ENCODE assay signal across 1 cellular context in genomic region chr11:57440744-57441414, GRCh38.
TF ChIP-seq lines count a peak whose summit lies in the region.

No MANE protein-coding gene starts in this region.

TF ChIP-seq in HepG2, 621 proteins besides CTCF, POLR2A, EP300 and RAD21 (continued from another document and continues in another):
- TF ChIP-seq IRF1 (CRISPR knock-in tag; IDR thresholded peaks at IDR 0.05; ENCODE audit: low read depth) (no peak), ZNF816 (CRISPR knock-in tag; IDR thresholded peaks at IDR 0.05; ENCODE audit: borderline replicate concordance) (no peak; the same call in 1 of the 2 replicates), CREM (IDR thresholded peaks at IDR 0.05) (peak; percentile 46; the same call in 1 of the 2 replicates), CREM (CRISPR knock-in tag; IDR thresholded peaks at IDR 0.05) (no peak), ZSCAN12 (CRISPR knock-in tag; IDR thresholded peaks at IDR 0.05) (no peak), ZNF800 (CRISPR knock-in tag; IDR thresholded peaks at IDR 0.05) (no peak), CENPT (CRISPR knock-in tag; IDR thresholded peaks at IDR 0.05; ENCODE audit: low read depth) (no peak), ZNF646 (CRISPR knock-in tag; IDR thresholded peaks at IDR 0.05) (no peak), ZNF468 (CRISPR knock-in tag; IDR thresholded peaks at IDR 0.05) (no peak), ZNF546 (CRISPR knock-in tag; conservative IDR thresholded peaks at IDR 0.05) (no peak), SATB2 (CRISPR knock-in tag; IDR thresholded peaks at IDR 0.05) (no peak), ZNF264 (CRISPR knock-in tag; IDR thresholded peaks at IDR 0.05) (peak; percentile 60; the same call in 1 of the 2 replicates), IKZF4 (CRISPR knock-in tag; IDR thresholded peaks at IDR 0.05; ENCODE audit: borderline replicate concordance, low read depth, not compliant biosample characterization) (no peak), GATA4 (IDR thresholded peaks at IDR 0.05; ENCODE audit: borderline replicate concordance, low read depth) (peak; percentile 17; the same call in 1 of the 2 replicates), HDAC6 (IDR thresholded peaks at IDR 0.05; ENCODE audit: low read depth, low read length) (no peak), SOX13 (IDR thresholded peaks at IDR 0.05) (no peak; the same call in 1 of the 2 replicates), SOX13 (CRISPR knock-in tag; conservative IDR thresholded peaks at IDR 0.05 in 1 of 2, IDR thresholded peaks at IDR 0.05 in 1 of 2) (peak in 1 of 2 experiments; percentile 75; a peak in 2 of 4 replicates), FOXP4 (CRISPR knock-in tag; IDR thresholded peaks at IDR 0.05) (peak; percentile 83), ZMYM3 (CRISPR knock-in tag; IDR thresholded peaks at IDR 0.05) (peak; percentile 42; the same call in 1 of the 2 replicates), ZBTB8A (CRISPR knock-in tag; IDR thresholded peaks at IDR 0.05; ENCODE audit: borderline replicate concordance, low read depth) (no peak), ZNF607 (CRISPR knock-in tag; IDR thresholded peaks at IDR 0.05; ENCODE audit: borderline replicate concordance) (no peak), ZNF776 (CRISPR knock-in tag; IDR thresholded peaks at IDR 0.05) (no peak), FOXJ3 (CRISPR knock-in tag; IDR thresholded peaks at IDR 0.05; ENCODE audit: borderline replicate concordance) (no peak), KDM4B (CRISPR knock-in tag; IDR thresholded peaks at IDR 0.05) (peak; percentile 65; the same call in 1 of the 2 replicates), BRD4 (CRISPR knock-in tag; IDR thresholded peaks at IDR 0.05) (no peak), ZNF232 (CRISPR knock-in tag; IDR thresholded peaks at IDR 0.05; ENCODE audit: borderline replicate concordance) (no peak), MIXL1 (CRISPR knock-in tag; IDR thresholded peaks at IDR 0.05) (peak; percentile 23; the same call in 1 of the 2 replicates), ZNF143 (CRISPR knock-in tag; IDR thresholded peaks at IDR 0.05) (no peak), ZNF629 (CRISPR knock-in tag; conservative IDR thresholded peaks at IDR 0.05) (no peak), TBL1XR1 (IDR thresholded peaks at IDR 0.05; ENCODE audit: borderline replicate concordance, low read length, partially characterized antibody) (no peak), ZNF710 (CRISPR knock-in tag; IDR thresholded peaks at IDR 0.05; ENCODE audit: borderline replicate concordance) (no peak), ZBTB33 (CRISPR knock-in tag; IDR thresholded peaks at IDR 0.05) (no peak), ZNF615 (CRISPR knock-in tag; IDR thresholded peaks at IDR 0.05; ENCODE audit: borderline replicate concordance) (no peak), MAFK (conservative IDR thresholded peaks at IDR 0.05 in 1 of 2, IDR thresholded peaks at IDR 0.05 in 1 of 2; ENCODE audit: low read length in 2 of 2) (no peak)
- TF ChIP-seq, protein P1, sequence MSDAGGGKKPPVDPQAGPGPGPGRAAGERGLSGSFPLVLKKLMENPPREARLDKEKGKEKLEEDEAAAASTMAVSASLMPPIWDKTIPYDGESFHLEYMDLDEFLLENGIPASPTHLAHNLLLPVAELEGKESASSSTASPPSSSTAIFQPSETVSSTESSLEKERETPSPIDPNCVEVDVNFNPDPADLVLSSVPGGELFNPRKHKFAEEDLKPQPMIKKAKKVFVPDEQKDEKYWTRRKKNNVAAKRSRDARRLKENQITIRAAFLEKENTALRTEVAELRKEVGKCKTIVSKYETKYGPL (CRISPR knock-in tag; IDR thresholded peaks at IDR 0.05), result no peak
- TF ChIP-seq, protein P2, sequence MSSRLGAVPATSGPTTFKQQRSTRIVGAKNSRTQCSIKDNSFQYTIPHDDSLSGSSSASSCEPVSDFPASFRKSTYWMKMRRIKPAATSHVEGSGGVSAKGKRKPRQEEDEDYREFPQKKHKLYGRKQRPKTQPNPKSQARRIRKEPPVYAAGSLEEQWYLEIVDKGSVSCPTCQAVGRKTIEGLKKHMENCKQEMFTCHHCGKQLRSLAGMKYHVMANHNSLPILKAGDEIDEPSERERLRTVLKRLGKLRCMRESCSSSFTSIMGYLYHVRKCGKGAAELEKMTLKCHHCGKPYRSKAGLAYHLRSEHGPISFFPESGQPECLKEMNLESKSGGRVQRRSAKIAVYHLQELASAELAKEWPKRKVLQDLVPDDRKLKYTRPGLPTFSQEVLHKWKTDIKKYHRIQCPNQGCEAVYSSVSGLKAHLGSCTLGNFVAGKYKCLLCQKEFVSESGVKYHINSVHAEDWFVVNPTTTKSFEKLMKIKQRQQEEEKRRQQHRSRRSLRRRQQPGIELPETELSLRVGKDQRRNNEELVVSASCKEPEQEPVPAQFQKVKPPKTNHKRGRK (CRISPR knock-in tag; IDR thresholded peaks at IDR 0.05), result no peak
- TF ChIP-seq, protein P3, sequence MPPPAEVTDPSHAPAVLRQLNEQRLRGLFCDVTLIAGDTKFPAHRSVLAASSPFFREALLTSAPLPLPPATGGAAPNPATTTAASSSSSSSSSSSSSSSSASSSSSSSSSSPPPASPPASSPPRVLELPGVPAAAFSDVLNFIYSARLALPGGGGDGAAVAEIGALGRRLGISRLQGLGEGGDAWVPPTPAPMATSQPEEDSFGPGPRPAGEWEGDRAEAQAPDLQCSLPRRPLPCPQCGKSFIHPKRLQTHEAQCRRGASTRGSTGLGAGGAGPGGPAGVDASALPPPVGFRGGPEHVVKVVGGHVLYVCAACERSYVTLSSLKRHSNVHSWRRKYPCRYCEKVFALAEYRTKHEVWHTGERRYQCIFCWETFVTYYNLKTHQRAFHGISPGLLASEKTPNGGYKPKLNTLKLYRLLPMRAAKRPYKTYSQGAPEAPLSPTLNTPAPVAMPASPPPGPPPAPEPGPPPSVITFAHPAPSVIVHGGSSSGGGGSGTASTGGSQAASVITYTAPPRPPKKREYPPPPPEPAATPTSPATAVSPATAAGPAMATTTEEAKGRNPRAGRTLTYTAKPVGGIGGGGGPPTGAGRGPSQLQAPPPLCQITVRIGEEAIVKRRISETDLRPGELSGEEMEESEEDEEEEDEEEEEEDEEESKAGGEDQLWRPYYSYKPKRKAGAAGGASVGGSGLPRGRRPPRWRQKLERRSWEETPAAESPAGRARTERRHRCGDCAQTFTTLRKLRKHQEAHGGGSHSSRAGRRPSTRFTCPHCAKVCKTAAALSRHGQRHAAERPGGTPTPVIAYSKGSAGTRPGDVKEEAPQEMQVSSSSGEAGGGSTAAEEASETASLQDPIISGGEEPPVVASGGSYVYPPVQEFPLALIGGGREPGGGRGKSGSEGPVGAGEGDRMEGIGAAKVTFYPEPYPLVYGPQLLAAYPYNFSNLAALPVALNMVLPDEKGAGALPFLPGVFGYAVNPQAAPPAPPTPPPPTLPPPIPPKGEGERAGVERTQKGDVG (CRISPR knock-in tag; IDR thresholded peaks at IDR 0.05; ENCODE audit: borderline replicate concordance), result no peak
- TF ChIP-seq, protein P4, sequence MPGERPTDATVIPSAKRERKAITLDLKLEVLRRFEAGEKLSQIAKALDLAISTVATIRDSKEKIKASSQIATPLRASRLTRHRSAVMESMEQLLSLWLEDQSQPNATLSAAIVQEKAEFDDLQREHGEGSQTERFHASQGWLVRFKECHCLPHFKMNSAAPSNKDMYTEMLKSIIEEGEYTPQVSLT (CRISPR knock-in tag; IDR thresholded peaks at IDR 0.05; ENCODE audit: borderline replicate concordance, low read depth), result no peak
